8 cellular contexts compared by ENCODE assay signal in the genomic region with DNA sequence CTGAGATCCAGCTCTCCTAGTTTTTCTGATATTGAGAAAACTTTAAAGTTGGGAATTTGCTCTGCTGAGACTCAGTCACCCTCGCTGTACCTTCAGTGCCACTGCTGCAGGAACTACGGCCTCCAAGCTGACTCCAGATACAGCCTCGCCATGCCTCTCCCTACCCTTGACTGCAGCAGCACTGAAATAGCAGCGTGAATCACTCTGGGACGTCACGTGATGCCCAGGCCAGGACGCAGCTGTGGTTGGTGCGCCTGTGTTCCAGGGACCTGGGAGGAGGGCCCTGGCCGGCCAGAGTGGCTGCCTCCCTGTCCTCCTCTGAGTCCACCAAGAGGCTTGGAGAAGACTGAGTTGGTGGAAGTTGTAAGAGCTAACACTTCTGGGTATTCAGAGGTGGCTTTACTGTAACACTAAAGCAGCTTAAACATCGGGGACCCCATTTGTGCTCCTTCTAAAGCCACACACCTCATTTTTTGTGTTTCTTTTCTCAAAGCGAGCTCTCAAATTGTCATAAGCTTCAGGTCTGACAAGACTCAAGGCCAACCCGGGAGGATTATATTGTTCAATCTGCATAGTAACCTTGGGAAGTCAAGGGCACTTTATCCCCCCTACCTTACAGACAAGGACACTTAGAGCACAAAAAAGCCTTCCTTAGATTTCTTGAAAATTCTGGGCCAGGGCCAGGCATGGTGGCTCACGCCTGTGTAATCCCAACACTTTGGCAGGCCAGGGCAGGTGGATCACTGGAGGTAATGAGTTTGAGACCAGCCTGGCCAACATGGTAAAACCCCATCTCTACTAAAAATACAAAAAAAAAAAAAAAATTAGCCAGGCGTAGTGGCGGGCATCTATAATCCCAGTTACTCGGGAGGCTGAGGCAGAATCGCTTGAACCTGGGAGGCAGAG. TPM values are rescaled to one million over a fixed set of nuclear protein-coding genes. Genes with fewer than 3 reads are reported as not detected.
DNase-seq lines count a peak whose midpoint lies in the region; ATAC-seq and TF ChIP-seq lines count a peak whose summit lies in the region.

No MANE protein-coding gene starts in this region.

- no peaks in the 10 kb centered on the region for H3K9me2 ChIP-seq in PC-9 (ENCODE audit: insufficient read depth)

- peaks cover 31% of the 10 kb centered on the region for H3K4me1 ChIP-seq in PC-9 (replicated peaks; ENCODE audit: insufficient read depth)

- peak overlapping the region; percentile 20; the same call in 1 of the 2 replicates for H3K4me3 ChIP-seq in PC-9

- H3K27me3 Mint-ChIP-seq in activated naive CD8-positive, alpha-beta T cell treated with anti-CD3 and anti-CD28 coated beads, Interleukin-2, amount 50 U/mL, for 24 hours: peaks cover 5% of the 10 kb centered on the region

- no peaks in the 10 kb centered on the region for H3K9me3 Mint-ChIP-seq in activated naive CD8-positive, alpha-beta T cell treated with anti-CD3 and anti-CD28 coated beads, Interleukin-2, amount 50 U/mL, for 24 hours

- H3K79me2 ChIP-seq in PC-9 (ENCODE audit: low read depth): peaks cover 28% of the 10 kb centered on the region

- H3K4me2 ChIP-seq in PC-9: peak overlapping the region; percentile 76

- H3K27me3 ChIP-seq in PC-9 (ENCODE audit: insufficient read depth, low read depth): no peaks in the 10 kb centered on the region

- CTCF ChIA-PET in HEK293T (lab: Yijun Ruan, JAX): interaction anchor here (0.6 to 0.7 kb wide), 2 partner anchors 68 to 143 kb away, joined by 3 read pairs; no protein-coding TSS in a partner anchor
- CTCF ChIA-PET in PC-9 (lab: Charles Lee): interaction anchor here (0.5 to 1.4 kb wide), 5 partner anchors 70 to 1278 kb away, joined by 3 read pairs; no protein-coding TSS in a partner anchor

- H3F3A ChIP-seq in PC-9 (ENCODE audit: insufficient read depth, low read depth): peaks cover 30% of the 10 kb centered on the region; the same call in 1 of the 2 replicates

- no peaks in the 10 kb centered on the region for H3K9me3 ChIP-seq in PC-9 (ENCODE audit: insufficient read depth, low read depth)

- no peaks in the 10 kb centered on the region for H3K36me3 ChIP-seq in PC-9 (ENCODE audit: low read depth)

- 0 out of 2 replicates have a peak overlapping the region, but pooled peaks have one; percentile 39 for H2AFZ ChIP-seq in PC-9

- no peak overlapping the region for H3K27ac Mint-ChIP-seq in activated naive CD8-positive, alpha-beta T cell treated with anti-CD3 and anti-CD28 coated beads, Interleukin-2, amount 50 U/mL, for 24 hours

- H3K36me3 Mint-ChIP-seq in activated naive CD8-positive, alpha-beta T cell treated with anti-CD3 and anti-CD28 coated beads, Interleukin-2, amount 50 U/mL, for 24 hours (ENCODE audit: low read depth): peaks cover 8% of the 10 kb centered on the region

- no peak for ATAC-seq in activated naive CD8-positive, alpha-beta T cell treated with anti-CD3 and anti-CD28 coated beads, Interleukin-2, amount 50 U/mL, for 24 hours

- H3K4me1 Mint-ChIP-seq in activated naive CD8-positive, alpha-beta T cell treated with anti-CD3 and anti-CD28 coated beads, Interleukin-2, amount 50 U/mL, for 24 hours: peaks cover 56% of the 10 kb centered on the region

- peak overlapping the region; percentile 42 for H3K27ac ChIP-seq in PC-9

- DNase-seq in COLO668 (lab: John Stamatoyannopoulos, UW; ENCODE audit: unreplicated experiment): peak; percentile 83
- DNase-seq in HEK293T (ENCODE audit: extremely low spot score): peak; percentile 79
- peak; percentile 86 to 88 for DNase-seq in PC-9
- DNase-seq in activated naive CD8-positive, alpha-beta T cell treated with anti-CD3 and anti-CD28 coated beads, Interleukin-2, amount 50 U/mL, for 24 hours: peak; percentile 61
- peak; percentile 94 for DNase-seq in cardiac septum (ENCODE audit: low spot score)
- peak; percentile 89 to 99 (median 95) for DNase-seq in posterior cingulate gyrus
- no peak for DNase-seq in NCI-H1092 treated with DMSO at 0.1 percent for 48 hours (lab: John Stamatoyannopoulos, UW)
- no peak for DNase-seq in NK-92 treated with Interleukin-12 subunit alpha and Interleukin-12 subunit beta, amount 100 ng/mL, for 24 hours (lab: John Stamatoyannopoulos, UW)

- H4K20me1 ChIP-seq in PC-9 (ENCODE audit: insufficient read depth): no peaks in the 10 kb centered on the region; the same call in 1 of the 2 replicates

- peak overlapping the region; percentile 25 for H3K4me3 Mint-ChIP-seq in activated naive CD8-positive, alpha-beta T cell treated with anti-CD3 and anti-CD28 coated beads, Interleukin-2, amount 50 U/mL, for 24 hours

- BruUV-seq in PC-9 (replicated peaks; lab: Mats Ljungman, UMichigan): no TSS peak

- no peak for TF ChIP-seq CTCF in PC-9 (conservative IDR thresholded peaks at IDR 0.05)

- POLR2A ChIA-PET in HEK293T (lab: Yijun Ruan, JAX) (interaction anchor here (0.7 to 2.6 kb wide), 10 partner anchors 12 to 136 kb away, joined by 3 to 20 read pairs (median 4); partner anchors contain the start of genes MACROD1, NUDT22, PRDX5 and TRPT1), PC-9 (lab: Charles Lee; ENCODE audit: unreplicated experiment) (interaction anchor here (0.6 to 0.7 kb wide), 4 partner anchors 12 to 208 kb away, joined by 3 to 6 read pairs (median 3); partner anchors contain the start of gene COX8A)

- intact Hi-C loops in PC-9 (cut with micrococcal nuclease; ENCODE audit: unreplicated experiment): no loop called here
- intact Hi-C loops in cardiac septum (cut with DNase I): no loop called here
- intact Hi-C loops in posterior cingulate gyrus (cut with DNase I): loop anchor here (10.0 kb wide), 1 partner anchor 53 kb away; the partner anchor contains the start of genes DNAJC4 and VEGFB

TF ChIP-seq in HEK293T, 16 proteins besides CTCF, POLR2A, EP300 and RAD21:
- peak; percentile 58 for TF ChIP-seq L3MBTL2 (conservative IDR thresholded peaks at IDR 0.05)
- TF ChIP-seq HDGF (IDR thresholded peaks at IDR 0.05; ENCODE audit: borderline replicate concordance): no peak

RNA-seq across cellular contexts. Expression of gene STIP1, which starts 4.2 kb away (rescaled TPM):
- total RNA-seq in PC-9 (2021): 267 and 299 TPM in 2 replicates
- 86.0 TPM for total RNA-seq in cardiac septum

RNA-seq across cellular contexts. Expression of gene MACROD1, which starts 15.8 kb away (rescaled TPM):
- total RNA-seq in PC-9 (2021) (41.0 and 68.8 TPM in 2 replicates), cardiac septum (86.2 TPM)

RNA-seq across cellular contexts. Expression of gene FERMT3, which starts 24.8 kb away (rescaled TPM):
- total RNA-seq in PC-9 (2021) (5.0 and 6.6 TPM in 2 replicates), cardiac septum (7.8 TPM)

RNA-seq across cellular contexts. Expression of gene TRPT1, which starts 44.2 kb away (rescaled TPM):
- total RNA-seq in PC-9 (2021): 55.2 and 76.2 TPM in 2 replicates
- 49.7 TPM for total RNA-seq in cardiac septum

RNA-seq across cellular contexts. Expression of gene NUDT22, which starts 44.3 kb away (rescaled TPM):
- total RNA-seq in PC-9 (2021) (87.4 and 112 TPM in 2 replicates), cardiac septum (75.0 TPM)

Comparison
In these comparisons a context has a peak if more than half of its experiments do, and no peak if none do; other contexts are left out.
1. DNase-seq: peak in COLO668 (single experiment), HEK293T (single experiment), PC-9 (2 of 2), activated naive CD8-positive, alpha-beta T cell treated with anti-CD3 and anti-CD28 coated beads, Interleukin-2, amount 50 U/mL, for 24 hours (single experiment), cardiac septum (single experiment) and posterior cingulate gyrus (10 of 10); none in NCI-H1092 treated with DMSO at 0.1 percent for 48 hours (single experiment) and NK-92 treated with Interleukin-12 subunit alpha and Interleukin-12 subunit beta, amount 100 ng/mL, for 24 hours (single experiment).